In genomic region chr1:109783436-109783835, GRCh38 we compare ENCODE assay signal across 1 cellular context.
TF ChIP-seq lines count a peak whose summit lies in the region.

No MANE protein-coding gene starts in this region.

TF ChIP-seq in endothelial cell of umbilical vein, 7 proteins besides CTCF, POLR2A, EP300 and RAD21 (continued from another document):
- TF ChIP-seq JUN (IDR thresholded peaks at IDR 0.05; ENCODE audit: borderline replicate concordance, insufficient read depth, insufficient read length, low read depth) (peak; percentile 17), GATA2 (IDR thresholded peaks at IDR 0.05; ENCODE audit: insufficient read depth, insufficient read length, low read depth, low read length) (no peak), MYC (IDR thresholded peaks at IDR 0.05; ENCODE audit: low read depth, low read length) (no peak)
